Comparison of ENCODE assay signal across 10 cellular contexts in genomic region chr4:147734496-147734895, GRCh38. TPM values are rescaled to one million over a fixed set of nuclear protein-coding genes. Genes with fewer than 3 reads are reported as not detected.
DNase-seq lines count a peak whose midpoint lies in the region; ATAC-seq and TF ChIP-seq lines count a peak whose summit lies in the region.
"Had no signal": no experiment of that assay in that cellular context is flagged by ENCODE, and none has a peak within 500 bp of the region (broad histone marks: within the 10 kb centered on the region; RNA-seq: fewer than 3 reads in every experiment).

No MANE protein-coding gene starts in this region.

- CTCF ChIA-PET in IMR-90 (lab: Yijun Ruan, JAX), result interaction anchor here (1.6 kb wide), 1 partner anchor 133 kb away, joined by 4 read pairs; no protein-coding TSS in a partner anchor

- no peak overlapping the region for H2BK15ac ChIP-seq in IMR-90 (ENCODE audit: low read depth, low read length)

- H3K27me3 ChIP-seq in BLaER1 (no peaks in the 10 kb centered on the region), IMR-90 (ENCODE audit: control insufficient read depth, insufficient read depth, low read length) (no peaks in the 10 kb centered on the region), psoas muscle (ENCODE audit: insufficient read depth in 3 of 3, low read length in 2 of 3) (no peaks in the 10 kb centered on the region)

- peaks cover 20 to 60% of the 10 kb centered on the region in 2 experiments; a peak in 3 of 4 replicates for H3K79me1 ChIP-seq in IMR-90 (ENCODE audit: low read depth in 1 of 2, low read length in 2 of 2)

- ATAC-seq in IMR-90 (ENCODE audit: low read depth) (no peak), psoas muscle (no peak), HG02678 (IDR thresholded peaks at IDR 0.05; ENCODE audit: unreplicated experiment) (no peak)
- no peak for ATAC-seq in effector memory CD8-positive, alpha-beta T cell (replicated peaks)

- TF ChIP-seq CTCF in IMR-90 (conservative IDR thresholded peaks at IDR 0.05; ENCODE audit: low read depth, low read length) (no peak), psoas muscle (IDR thresholded peaks at IDR 0.05) (no peak), lower leg skin (IDR thresholded peaks at IDR 0.05) (no peak)

- H2AK5ac ChIP-seq in IMR-90 (ENCODE audit: low read depth, low read length), result no peak overlapping the region

- no peak overlapping the region for H3K27ac ChIP-seq in BLaER1
- H3K27ac ChIP-seq in IMR-90 (ENCODE audit: insufficient read depth, low read length), result no peak overlapping the region
- H3K27ac ChIP-seq in psoas muscle, result peak overlapping the region; percentile 97
- H3K27ac ChIP-seq: WERI-Rb-1 had no signal

- peaks cover 34% of the 10 kb centered on the region in 2 donors for H3K4me1 Mint-ChIP-seq in effector memory CD8-positive, alpha-beta T cell (ENCODE audit: low read depth in 2 of 2)

- H2BK5ac ChIP-seq in IMR-90 (ENCODE audit: low read depth, low read length, poor library complexity, severe bottlenecking), result peak overlapping the region; percentile 12

- H4K91ac ChIP-seq in IMR-90 (ENCODE audit: insufficient read depth, low read depth, low read length), result no peak overlapping the region

- BruUV-seq in IMR-90 (replicated peaks; lab: Mats Ljungman, UMichigan), result no TSS peak

- dilution Hi-C loops in IMR-90 (cut with HindIII; ENCODE audit: low sequenced_read_pairs, unreplicated experiment), result no loop called here

- no peaks in the 10 kb centered on the region for H3K9me3 Mint-ChIP-seq in effector memory CD8-positive, alpha-beta T cell

- H3K36me3 Mint-ChIP-seq in effector memory CD8-positive, alpha-beta T cell (ENCODE audit: insufficient read depth), result peaks cover 9% of the 10 kb centered on the region

- no peak overlapping the region for H2BK120ac ChIP-seq in IMR-90 (ENCODE audit: low read depth, low read length)

- H3K4ac ChIP-seq in IMR-90 (ENCODE audit: low read depth, low read length), result no peak overlapping the region

- H3K18ac ChIP-seq in IMR-90 (ENCODE audit: low read depth, low read length), result no peak overlapping the region

- no peak overlapping the region for H3K9ac ChIP-seq in BLaER1
- peak overlapping the region; percentile 98; the same call in 1 of the 2 replicates for H3K9ac ChIP-seq in IMR-90 (ENCODE audit: low read depth, low read length)

- H3K9me3 ChIP-seq in BLaER1, result no peaks in the 10 kb centered on the region
- H3K9me3 ChIP-seq in IMR-90 (ENCODE audit: control insufficient read depth, insufficient read depth, low read length), result no peaks in the 10 kb centered on the region
- H3K9me3 ChIP-seq in psoas muscle, result no peaks in the 10 kb centered on the region

- no peaks in the 10 kb centered on the region for H3K36me3 ChIP-seq in BLaER1
- H3K36me3 ChIP-seq in IMR-90 (ENCODE audit: control insufficient read depth, insufficient read depth, low read length), result no peaks in the 10 kb centered on the region
- H3K36me3 ChIP-seq in psoas muscle (ENCODE audit: insufficient read depth in 1 of 2, low read depth in 1 of 2), result no peaks in the 10 kb centered on the region

- 0 out of 2 replicates have a peak overlapping the region, but pooled peaks have one; percentile 10 for H3K23ac ChIP-seq in IMR-90 (ENCODE audit: low read depth, low read length)

- TF ChIP-seq POLR2A in IMR-90 (IDR thresholded peaks at IDR 0.05; ENCODE audit: low read depth, low read length) (no peak), lower leg skin (IDR thresholded peaks at IDR 0.05) (no peak)

- POLR2A ChIA-PET in IMR-90 (lab: Charles Lee; ENCODE audit: unreplicated experiment), result no interaction called here

- H3K56ac ChIP-seq in IMR-90 (ENCODE audit: extremely low read depth, insufficient read depth, low read length), result no peak overlapping the region

- 100% methylated on average over 1 of the region's 3 CpGs; no CpG with 5 or more reads in 1 of the 2 experiments for WGBS in IMR-90 (ENCODE audit: extremely low coverage in 2 of 2, insufficient read length in 1 of 2), 2 experiments
- WGBS in psoas muscle, 3 donors, result 44 to 59% (median 45%) methylated on average over 3 of the region's 3 CpGs
- WGBS in lower leg skin, 2 donors, result 60 to 67% methylated on average over 3 of the region's 3 CpGs

- no peaks in the 10 kb centered on the region for H3K27me3 Mint-ChIP-seq in effector memory CD8-positive, alpha-beta T cell

- H4K8ac ChIP-seq in IMR-90 (ENCODE audit: low read depth in 2 of 2, low read length in 2 of 2), result no peak overlapping the region

- DNase-seq in IMR-90 (no peak), psoas muscle (no peak), NCI-H2171 (lab: John Stamatoyannopoulos, UW) (no peak), NCI-H82 (lab: John Stamatoyannopoulos, UW) (no peak), lower leg skin (ENCODE audit: low spot score in 2 of 2) (no peak)
- DNase-seq in effector memory CD8-positive, alpha-beta T cell, result no peak
- DNase-seq: cortex of kidney had no signal

- no peak overlapping the region for H3K4me3 ChIP-seq in BLaER1
- peak overlapping the region; percentile 97; the same call in 1 of the 2 replicates for H3K4me3 ChIP-seq in IMR-90 (ENCODE audit: insufficient read depth, low read depth, low read length)
- H3K4me3 ChIP-seq in psoas muscle, result peak overlapping the region; percentile 93
- no peak overlapping the region for H3K4me3 ChIP-seq in lower leg skin (ENCODE audit: low read depth, poor library complexity, severe bottlenecking)

- H3K4me2 ChIP-seq in BLaER1, result peak overlapping the region; percentile 85; the same call in 1 of the 2 replicates
- H3K4me2 ChIP-seq in IMR-90 (ENCODE audit: low read depth, low read length), result peak overlapping the region; percentile 91

- H4K20me1 ChIP-seq in BLaER1 (peaks cover 24% of the 10 kb centered on the region; the same call in 1 of the 2 replicates), IMR-90 (ENCODE audit: insufficient read depth, low read length) (peaks cover 25% of the 10 kb centered on the region; the same call in 1 of the 2 replicates)

- H3K4me1 ChIP-seq in BLaER1 (peaks cover 22% of the 10 kb centered on the region), IMR-90 (ENCODE audit: control insufficient read depth, insufficient read depth, low read length) (peaks cover 16% of the 10 kb centered on the region), psoas muscle (peaks cover 53% of the 10 kb centered on the region)

- peak overlapping the region; percentile 93 for H3K4me3 Mint-ChIP-seq in effector memory CD8-positive, alpha-beta T cell

- H4K5ac ChIP-seq in IMR-90 (ENCODE audit: low read depth, low read length), result no peak overlapping the region; the same call in 1 of the 2 replicates

- H2AFZ ChIP-seq in IMR-90 (replicated peaks; ENCODE audit: low read length, poor library complexity), result no peak overlapping the region

- peaks cover 7% of the 10 kb centered on the region for H3K9me1 ChIP-seq in IMR-90 (ENCODE audit: insufficient read depth, low read length)

- H2AK9ac ChIP-seq in IMR-90 (replicated peaks; ENCODE audit: low read depth, low read length, poor library complexity), result no peak overlapping the region

- intact Hi-C loops in IMR-90 (cut with micrococcal nuclease), result loop anchor here (1.0 to 5.0 kb wide), 4 partner anchors 38 to 132 kb away; partner anchors contain the start of gene PRMT9
- intact Hi-C loops in psoas muscle (cut with DNase I), result loop anchor here (5.0 kb wide), 4 partner anchors 38 to 98 kb away; no protein-coding TSS in a partner anchor
- intact Hi-C loops in lower leg skin (cut with DNase I; ENCODE audit: low total_unique reads), result no loop called here

- TF ChIP-seq RAD21 in IMR-90 (IDR thresholded peaks at IDR 0.05; ENCODE audit: low read length), result no peak

- no peak overlapping the region for H3K27ac Mint-ChIP-seq in effector memory CD8-positive, alpha-beta T cell

- H3K14ac ChIP-seq in IMR-90 (replicated peaks; ENCODE audit: low read depth, low read length), result no peak overlapping the region

- in situ Hi-C loops in IMR-90 (cut with MboI; ENCODE audit: low sequenced_read_pairs), result loop anchor here (5.0 kb wide), 1 partner anchor 133 kb away; no protein-coding TSS in a partner anchor

- no peak overlapping the region for H2BK20ac ChIP-seq in IMR-90 (ENCODE audit: low read depth, low read length)

TF ChIP-seq in IMR-90, 13 proteins besides CTCF, POLR2A, EP300 and RAD21:
- TF ChIP-seq MXI1 (IDR thresholded peaks at IDR 0.05; ENCODE audit: borderline replicate concordance, low read depth, low read length), result no peak
- TF ChIP-seq BHLHE40 (IDR thresholded peaks at IDR 0.05; ENCODE audit: low read depth, low read length), result no peak
- no peak for TF ChIP-seq RFX5 (IDR thresholded peaks at IDR 0.05; ENCODE audit: low read depth, low read length)
- TF ChIP-seq CEBPB (IDR thresholded peaks at IDR 0.05; ENCODE audit: low read depth, low read length), result no peak
- TF ChIP-seq CHD1 (IDR thresholded peaks at IDR 0.05; ENCODE audit: low read depth, low read length), result no peak

RNA-seq across cellular contexts. Expression of gene ARHGAP10, which starts 2.6 kb away (rescaled TPM):
- 29.4 and 42.8 TPM in 2 replicates for total RNA-seq in IMR-90 (2012; rRNA removed)
- 27.1 and 29.0 TPM in 2 replicates for polyA plus RNA-seq in IMR-90 (2012; rRNA removed)
- polyA plus RNA-seq in IMR-90 (2012; cell fraction: cytosol; rRNA removed), result 24.2 and 25.1 TPM in 2 replicates
- 25.9 and 37.1 TPM in 2 replicates for polyA plus RNA-seq in IMR-90 (2012; cell fraction: nucleus; rRNA removed; ENCODE audit: low replicate concordance)
- total RNA-seq in psoas muscle, result 10 to 100 TPM; 34.0 to 43.5 (median 37.3) TPM
- polyA plus RNA-seq in psoas muscle, result 10 to 100 TPM; 28.8 to 30.3 (median 28.8) TPM
- total RNA-seq in lower leg skin, result 10 to 100 TPM; 30.6 to 45.8 (median 37.9) TPM

RNA-seq across cellular contexts. Expression of gene PRMT9, which starts 50.5 kb away (rescaled TPM):
- 14.2 and 15.6 TPM in 2 replicates for total RNA-seq in IMR-90 (2012; rRNA removed)
- 3.4 and 5.0 TPM in 2 replicates for polyA plus RNA-seq in IMR-90 (2012; rRNA removed)
- 1.2 and 1.3 TPM in 2 replicates for polyA plus RNA-seq in IMR-90 (2012; cell fraction: cytosol; rRNA removed)
- 2.6 and 17.2 TPM in 2 replicates for polyA plus RNA-seq in IMR-90 (2012; cell fraction: nucleus; rRNA removed; ENCODE audit: low replicate concordance)
- total RNA-seq in psoas muscle, result 1 to 10 TPM; 3.0 to 5.8 (median 5.0) TPM
- 1 to 10 TPM; 1.8 to 4.3 (median 2.9) TPM for polyA plus RNA-seq in psoas muscle
- 10 to 100 TPM in 1 of 4 donors, 1 to 10 TPM in 3; 7.6 to 10.3 (median 9.1) TPM for total RNA-seq in lower leg skin

Comparison
In these comparisons a context has a peak if more than half of its experiments do, and no peak if none do; other contexts are left out.
1. H3K4me3 ChIP-seq: peak in IMR-90 (single experiment) and psoas muscle (single experiment); none in BLaER1 (single experiment) and lower leg skin (single experiment).